20 cellular contexts compared by ENCODE assay signal in genomic region chrX:10233173-10233572, GRCh38.
A peak's percentile ranks its signal among the peaks of the same experiment; 100 is the strongest.
DNase-seq lines count a peak whose midpoint lies in the region; TF ChIP-seq lines count a peak whose summit lies in the region.
"Had no signal": no experiment of that assay in that cellular context is flagged by ENCODE, and none has a peak within 500 bp of the region (broad histone marks: within the 10 kb centered on the region; RNA-seq: fewer than 3 reads in every experiment).

No MANE protein-coding gene starts in this region.

- H3K27me3 Mint-ChIP-seq in glutamatergic neuron (ENCODE audit: unreplicated experiment): no peaks in the 10 kb centered on the region
- H3K27me3 Mint-ChIP-seq: activated CD4-positive, alpha-beta memory T cell treated with anti-CD3 and anti-CD28 coated beads for 36 hours had no signal

- no peaks in the 10 kb centered on the region for H3K9me3 Mint-ChIP-seq in glutamatergic neuron (ENCODE audit: unreplicated experiment)
- H3K9me3 Mint-ChIP-seq: activated CD4-positive, alpha-beta memory T cell treated with anti-CD3 and anti-CD28 coated beads for 36 hours; activated naive CD4-positive, alpha-beta T cell treated with anti-CD3 and anti-CD28 coated beads for 36 hours had no signal

- H3K9me3 ChIP-seq in SJSA1 (replicated peaks) (no peaks in the 10 kb centered on the region), ovary (no peaks in the 10 kb centered on the region)
- H3K9me3 ChIP-seq: colonic mucosa, suprapubic skin had no signal

- DNase-seq in DMS 273 (lab: John Stamatoyannopoulos, UW; ENCODE audit: unreplicated experiment) (peak; percentile 75), HK-2 (ENCODE audit: unreplicated experiment) (peak; percentile 15), SJSA1 (ENCODE audit: low read depth in 1 of 2, low spot score in 2 of 2) (no peak), glutamatergic neuron (peak; percentile 22), GM10248 (ENCODE audit: extremely low spot score) (no peak), ovary (no peak), ureter (ENCODE audit: low spot score) (no peak), KG1 (lab: John Stamatoyannopoulos, UW) (no peak)
- DNase-seq: activated CD4-positive, alpha-beta memory T cell treated with anti-CD3 and anti-CD28 coated beads for 36 hours; activated naive CD4-positive, alpha-beta T cell treated with anti-CD3 and anti-CD28 coated beads for 36 hours; activated T-cell treated with anti-CD3 and anti-CD28 coated beads, Interleukin-2, amount 50 U/mL, for 1 hour; aorta; colonic mucosa; hypothalamus; left cardiac atrium; NCI-H2107; stimulated activated CD4-positive, alpha-beta T cell treated with anti-CD3 and anti-CD28 coated beads, Interleukin-12 subunit alpha, Interleukin-12 subunit beta, amount 100 ng/mL, for 4 hours had no signal

- H3K27me3 ChIP-seq in SJSA1 (replicated peaks) (no peaks in the 10 kb centered on the region), ovary (no peaks in the 10 kb centered on the region)
- H3K27me3 ChIP-seq: colonic mucosa, neural progenitor cell, suprapubic skin had no signal

- CTCF ChIA-PET in GM10248 (lab: Yijun Ruan, JAX): no interaction called here

- POLR2A ChIA-PET in GM10248 (lab: Yijun Ruan, JAX): no interaction called here

- intact Hi-C loops in ovary (cut with DNase I): no loop called here

- H3K4me3 ChIP-seq in SJSA1 (no peak overlapping the region), ovary (no peak overlapping the region)
- H3K4me3 ChIP-seq: colonic mucosa, neural progenitor cell, suprapubic skin had no signal

- TF ChIP-seq CTCF in glutamatergic neuron (IDR thresholded peaks at IDR 0.05; ENCODE audit: partially characterized antibody, unreplicated experiment) (no peak), GM10248 (IDR thresholded peaks at IDR 0.05; ENCODE audit: control extremely low read depth, extremely low read depth, low read depth, missing control alignments) (no peak), ovary (IDR thresholded peaks at IDR 0.05) (no peak)

- peaks cover 28% of the 10 kb centered on the region for H3K4me1 Mint-ChIP-seq in glutamatergic neuron (ENCODE audit: low read depth, unreplicated experiment)

- H3K4me1 ChIP-seq in SJSA1 (replicated peaks): peaks cover 29% of the 10 kb centered on the region
- H3K4me1 ChIP-seq in ovary (ENCODE audit: insufficient read depth): no peaks in the 10 kb centered on the region
- H3K4me1 ChIP-seq: colonic mucosa, neural progenitor cell, suprapubic skin had no signal

- H3K27ac Mint-ChIP-seq in glutamatergic neuron (ENCODE audit: unreplicated experiment): peak overlapping the region; percentile 82
- H3K27ac Mint-ChIP-seq: activated CD4-positive, alpha-beta memory T cell treated with anti-CD3 and anti-CD28 coated beads for 36 hours; activated naive CD4-positive, alpha-beta T cell treated with anti-CD3 and anti-CD28 coated beads for 36 hours; neural progenitor cell had no signal

- peak overlapping the region; percentile 52 for H3K4me3 Mint-ChIP-seq in glutamatergic neuron (ENCODE audit: unreplicated experiment)
- H3K4me3 Mint-ChIP-seq: activated CD4-positive, alpha-beta memory T cell treated with anti-CD3 and anti-CD28 coated beads for 36 hours; activated naive CD4-positive, alpha-beta T cell treated with anti-CD3 and anti-CD28 coated beads for 36 hours; neural progenitor cell had no signal

- peaks cover 4% of the 10 kb centered on the region for H3K36me3 Mint-ChIP-seq in glutamatergic neuron (ENCODE audit: unreplicated experiment)
- H3K36me3 Mint-ChIP-seq: activated CD4-positive, alpha-beta memory T cell treated with anti-CD3 and anti-CD28 coated beads for 36 hours had no signal

- TF ChIP-seq EP300 in ovary (IDR thresholded peaks at IDR 0.05): no peak

- H3K36me3 ChIP-seq in SJSA1: no peaks in the 10 kb centered on the region
- no peaks in the 10 kb centered on the region for H3K36me3 ChIP-seq in ovary
- H3K36me3 ChIP-seq: colonic mucosa, neural progenitor cell, suprapubic skin had no signal

- peak overlapping the region; percentile 48 for H3K27ac ChIP-seq in SJSA1
- no peak overlapping the region for H3K27ac ChIP-seq in ovary
- H3K27ac ChIP-seq: colonic mucosa, neural progenitor cell, suprapubic skin, VCaP had no signal

- no peak for TF ChIP-seq POLR2A in ovary (IDR thresholded peaks at IDR 0.05)

- WGBS in ovary, 3 donors: 30 to 38% (median 35%) methylated on average over 3 of the region's 3 CpGs

Comparison
In these comparisons a context has a peak if more than half of its experiments do, and no peak if none do; other contexts are left out.
1. DNase-seq: peak in DMS 273 (single experiment), HK-2 (single experiment) and glutamatergic neuron (single experiment); none in SJSA1 (0 of 2), GM10248 (single experiment), ovary (0 of 5), ureter (single experiment) and KG1 (single experiment).